In genomic region chr16:5108505-5109158, GRCh38 we compare ENCODE assay signal across 32 cellular contexts. TPM values are rescaled to one million over a fixed set of nuclear protein-coding genes. Genes with fewer than 3 reads are reported as not detected.
"Had no signal": no experiment of that assay in that cellular context is flagged by ENCODE, and none has a peak within 500 bp of the region (broad histone marks: within the 10 kb centered on the region; RNA-seq: fewer than 3 reads in every experiment).

No MANE protein-coding gene starts in this region.

- H3K4me1 ChIP-seq: ascending aorta, body of pancreas, Peyer's patch had no signal

- H3K4me3 Mint-ChIP-seq: activated CD4-positive, alpha-beta memory T cell treated with anti-CD3 and anti-CD28 coated beads for 36 hours; activated CD4-positive, alpha-beta T cell treated with anti-CD3 and anti-CD28 coated beads, Interleukin-2, amount 10 ng/mL, durations not matched to agents 7 days and 5 days; activated naive CD8-positive, alpha-beta T cell treated with anti-CD3 and anti-CD28 coated beads, Interleukin-2, amount 50 U/mL, for 24 hours; activated T-cell treated with anti-CD3 and anti-CD28 coated beads, Interleukin-2, amount 50 U/mL, for 4 hours; T-cell had no signal

- H3K27ac ChIP-seq: ascending aorta, body of pancreas, Peyer's patch, RWPE1, VCaP had no signal

- H3K4me1 Mint-ChIP-seq: activated CD4-positive, alpha-beta T cell treated with anti-CD3 and anti-CD28 coated beads, Interleukin-2, amount 10 ng/mL, durations not matched to agents 7 days and 5 days; activated naive CD8-positive, alpha-beta T cell treated with anti-CD3 and anti-CD28 coated beads, Interleukin-2, amount 50 U/mL, for 24 hours; T-cell had no signal

- H3K36me3 ChIP-seq: ascending aorta, Peyer's patch had no signal

- H3K4me3 ChIP-seq: ascending aorta, body of pancreas, K562, Peyer's patch had no signal

- ATAC-seq: activated naive CD4-positive, alpha-beta T cell treated with anti-CD3 and anti-CD28 coated beads, Interleukin-2, amount 50 U/mL, for 72 hours; activated naive CD8-positive, alpha-beta T cell treated with anti-CD3 and anti-CD28 coated beads, Interleukin-2, amount 50 U/mL, for 24 hours; activated T-cell treated with anti-CD3 and anti-CD28 coated beads, Interleukin-2, amount 50 U/mL, for 4 hours; body of pancreas; K562; T-cell had no signal

- FAIRE-seq: bronchial epithelial cell, K562, TTC549 had no signal

- H3K27me3 ChIP-seq: ascending aorta, body of pancreas, Peyer's patch had no signal

- H3K27me3 Mint-ChIP-seq: activated CD4-positive, alpha-beta memory T cell treated with anti-CD3 and anti-CD28 coated beads for 36 hours had no signal

- H3K9me3 Mint-ChIP-seq: activated CD4-positive, alpha-beta memory T cell treated with anti-CD3 and anti-CD28 coated beads for 36 hours; activated CD4-positive, alpha-beta T cell treated with anti-CD3 and anti-CD28 coated beads, Interleukin-2, amount 10 ng/mL, durations not matched to agents 7 days and 5 days; activated naive CD4-positive, alpha-beta T cell treated with anti-CD3 and anti-CD28 coated beads, Interleukin-2, amount 50 U/mL, for 72 hours; activated naive CD8-positive, alpha-beta T cell treated with anti-CD3 and anti-CD28 coated beads, Interleukin-2, amount 50 U/mL, for 24 hours; activated T-cell treated with anti-CD3 and anti-CD28 coated beads, Interleukin-2, amount 50 U/mL, for 4 hours; T-cell had no signal

- H3K9me3 ChIP-seq: ascending aorta, body of pancreas, Peyer's patch had no signal

- DNase-seq: activated CD4-positive, alpha-beta memory T cell treated with anti-CD3 and anti-CD28 coated beads for 36 hours; activated CD4-positive, alpha-beta T cell treated with anti-CD3 and anti-CD28 coated beads, Interleukin-2, amount 10 ng/mL, durations not matched to agents 7 days and 5 days; activated CD4-positive, CD25-positive, alpha-beta regulatory T cell; activated CD8-positive, alpha-beta memory T cell treated with anti-CD3 and anti-CD28 coated beads for 24 hours; activated effector memory CD4-positive, alpha-beta T cell treated with anti-CD3 and anti-CD28 coated beads, Interleukin-2, amount 50 U/mL, for 16 hours; activated naive CD4-positive, alpha-beta T cell treated with Interleukin-2 at 50 U/mL for 16 hours; activated naive CD8-positive, alpha-beta T cell treated with anti-CD3 and anti-CD28 coated beads, Interleukin-2, amount 50 U/mL, for 24 hours; activated T-cell treated with anti-CD3 and anti-CD28 coated beads, Interleukin-2, amount 50 U/mL, for 4 hours; amniotic stem cell; body of pancreas; Karpas-422; MM.1S; NCI-H1105; NCI-H1436; NCI-H1694 treated with DMSO at 0.1 percent for 48 hours; NCI-H2081; NCI-H510A treated with DMSO at 0.1 percent for 48 hours; NCI-H69; NK-92 treated with Interleukin-12 subunit alpha and Interleukin-12 subunit beta, amount 100 ng/mL, for 24 hours; OCI-M1; Peyer's patch; SHP77 treated with DMSO at 0.1 percent for 48 hours; T-cell; T-helper 2 cell; T1000 had no signal

- H3K36me3 Mint-ChIP-seq: activated CD4-positive, alpha-beta memory T cell treated with anti-CD3 and anti-CD28 coated beads for 36 hours; activated naive CD4-positive, alpha-beta T cell treated with anti-CD3 and anti-CD28 coated beads, Interleukin-2, amount 50 U/mL, for 72 hours; T-cell had no signal

- H3K27ac Mint-ChIP-seq: activated CD4-positive, alpha-beta memory T cell treated with anti-CD3 and anti-CD28 coated beads for 36 hours; activated CD4-positive, alpha-beta T cell treated with anti-CD3 and anti-CD28 coated beads, Interleukin-2, amount 10 ng/mL, durations not matched to agents 7 days and 5 days; activated naive CD4-positive, alpha-beta T cell treated with anti-CD3 and anti-CD28 coated beads, Interleukin-2, amount 50 U/mL, for 72 hours; activated naive CD8-positive, alpha-beta T cell treated with anti-CD3 and anti-CD28 coated beads, Interleukin-2, amount 50 U/mL, for 24 hours; T-cell had no signal

RNA-seq across cellular contexts. Expression of gene C16orf89, which starts 42.9 kb away (rescaled TPM):
- total RNA-seq: activated CD4-positive, alpha-beta memory T cell treated with anti-CD3 and anti-CD28 coated beads for 36 hours; activated CD4-positive, alpha-beta T cell treated with anti-CD3 and anti-CD28 coated beads, Interleukin-2, amount 10 ng/mL, durations not matched to agents 7 days and 5 days; activated naive CD4-positive, alpha-beta T cell treated with anti-CD3 and anti-CD28 coated beads, Interleukin-2, amount 50 U/mL, for 72 hours; activated T-cell treated with anti-CD3 and anti-CD28 coated beads, Interleukin-2, amount 50 U/mL, for 4 hours; bronchial epithelial cell; K562 had no signal
- polyA plus RNA-seq: K562 had no signal
